Comparison of ENCODE assay signal across 1 cellular context in the genomic region with DNA sequence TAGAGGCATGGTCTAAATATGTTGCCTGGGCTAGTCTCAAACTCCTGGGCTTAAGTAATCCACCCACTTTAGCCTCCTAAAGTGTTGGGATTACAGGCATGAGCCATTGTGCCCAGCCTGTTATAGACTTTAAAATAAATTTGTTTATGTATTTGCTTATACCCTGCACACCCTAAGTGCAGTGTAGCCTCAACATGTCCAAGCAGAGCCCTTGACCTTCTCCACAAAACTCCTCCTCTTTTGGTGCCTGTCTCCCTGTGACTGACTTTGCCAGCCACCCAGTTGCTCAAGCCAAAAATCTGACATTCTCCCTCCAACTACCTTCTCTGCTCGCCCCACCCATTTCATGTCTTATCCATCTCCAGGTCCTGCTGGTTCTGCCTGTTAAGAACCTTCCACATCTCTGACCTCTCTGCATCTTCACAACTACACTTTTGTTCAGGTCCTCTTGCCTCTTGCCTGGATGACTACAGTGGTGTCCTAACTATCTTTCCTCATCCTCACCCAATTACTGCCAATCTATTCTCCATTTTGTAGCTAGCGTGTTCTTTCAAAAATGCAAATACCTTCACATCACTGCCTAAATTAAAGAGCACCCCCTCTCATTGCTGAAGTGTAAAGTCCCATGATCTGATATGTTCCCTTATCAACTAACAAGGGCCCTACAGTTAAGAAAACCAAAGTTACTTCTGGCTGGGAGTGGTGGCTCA.
TF ChIP-seq lines count a peak whose summit lies in the region.

No MANE protein-coding gene starts in this region.

TF ChIP-seq in K562, 482 proteins besides CTCF, POLR2A, EP300 and RAD21 (continued from another document and continues in another):
- TF ChIP-seq, protein P1, sequence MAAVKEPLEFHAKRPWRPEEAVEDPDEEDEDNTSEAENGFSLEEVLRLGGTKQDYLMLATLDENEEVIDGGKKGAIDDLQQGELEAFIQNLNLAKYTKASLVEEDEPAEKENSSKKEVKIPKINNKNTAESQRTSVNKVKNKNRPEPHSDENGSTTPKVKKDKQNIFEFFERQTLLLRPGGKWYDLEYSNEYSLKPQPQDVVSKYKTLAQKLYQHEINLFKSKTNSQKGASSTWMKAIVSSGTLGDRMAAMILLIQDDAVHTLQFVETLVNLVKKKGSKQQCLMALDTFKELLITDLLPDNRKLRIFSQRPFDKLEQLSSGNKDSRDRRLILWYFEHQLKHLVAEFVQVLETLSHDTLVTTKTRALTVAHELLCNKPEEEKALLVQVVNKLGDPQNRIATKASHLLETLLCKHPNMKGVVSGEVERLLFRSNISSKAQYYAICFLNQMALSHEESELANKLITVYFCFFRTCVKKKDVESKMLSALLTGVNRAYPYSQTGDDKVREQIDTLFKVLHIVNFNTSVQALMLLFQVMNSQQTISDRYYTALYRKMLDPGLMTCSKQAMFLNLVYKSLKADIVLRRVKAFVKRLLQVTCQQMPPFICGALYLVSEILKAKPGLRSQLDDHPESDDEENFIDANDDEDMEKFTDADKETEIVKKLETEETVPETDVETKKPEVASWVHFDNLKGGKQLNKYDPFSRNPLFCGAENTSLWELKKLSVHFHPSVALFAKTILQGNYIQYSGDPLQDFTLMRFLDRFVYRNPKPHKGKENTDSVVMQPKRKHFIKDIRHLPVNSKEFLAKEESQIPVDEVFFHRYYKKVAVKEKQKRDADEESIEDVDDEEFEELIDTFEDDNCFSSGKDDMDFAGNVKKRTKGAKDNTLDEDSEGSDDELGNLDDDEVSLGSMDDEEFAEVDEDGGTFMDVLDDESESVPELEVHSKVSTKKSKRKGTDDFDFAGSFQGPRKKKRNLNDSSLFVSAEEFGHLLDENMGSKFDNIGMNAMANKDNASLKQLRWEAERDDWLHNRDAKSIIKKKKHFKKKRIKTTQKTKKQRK (IDR thresholded peaks at IDR 0.05; ENCODE audit: borderline replicate concordance, low read depth, low read length), result no peak
- TF ChIP-seq KLF13 (tag; IDR thresholded peaks at IDR 0.05; ENCODE audit: borderline replicate concordance, low read depth), result peak; percentile 31; the same call in 1 of the 2 replicates
- no peak for TF ChIP-seq RUNX1 (IDR thresholded peaks at IDR 0.05; ENCODE audit: low read depth)
- TF ChIP-seq NCOA4 (IDR thresholded peaks at IDR 0.05; ENCODE audit: partially characterized antibody), result no peak
- TF ChIP-seq ZNF140 (CRISPR knock-in tag; IDR thresholded peaks at IDR 0.05), result no peak
- TF ChIP-seq, protein P2, sequence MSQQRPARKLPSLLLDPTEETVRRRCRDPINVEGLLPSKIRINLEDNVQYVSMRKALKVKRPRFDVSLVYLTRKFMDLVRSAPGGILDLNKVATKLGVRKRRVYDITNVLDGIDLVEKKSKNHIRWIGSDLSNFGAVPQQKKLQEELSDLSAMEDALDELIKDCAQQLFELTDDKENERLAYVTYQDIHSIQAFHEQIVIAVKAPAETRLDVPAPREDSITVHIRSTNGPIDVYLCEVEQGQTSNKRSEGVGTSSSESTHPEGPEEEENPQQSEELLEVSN (IDR thresholded peaks at IDR 0.05; ENCODE audit: borderline replicate concordance in 1 of 2, extremely low read depth in 1 of 2, insufficient read depth in 1 of 2, insufficient read length in 1 of 2, low read depth in 1 of 2, low read length in 1 of 2, poor library complexity in 1 of 2, severe bottlenecking in 1 of 2), result no peak
- no peak for TF ChIP-seq SMAD3 (CRISPR knock-in tag; conservative IDR thresholded peaks at IDR 0.05)
- no peak for TF ChIP-seq BMI1 (IDR thresholded peaks at IDR 0.05; ENCODE audit: low read length)
- no peak for TF ChIP-seq OTX1 (CRISPR knock-in tag; IDR thresholded peaks at IDR 0.05)
- TF ChIP-seq TCF7L2 (IDR thresholded peaks at IDR 0.05; ENCODE audit: low read depth, low read length), result peak; percentile 18; the same call in 1 of the 2 replicates
- no peak for TF ChIP-seq ZNF174 (CRISPR knock-in tag; IDR thresholded peaks at IDR 0.05)
- TF ChIP-seq, protein P3, sequence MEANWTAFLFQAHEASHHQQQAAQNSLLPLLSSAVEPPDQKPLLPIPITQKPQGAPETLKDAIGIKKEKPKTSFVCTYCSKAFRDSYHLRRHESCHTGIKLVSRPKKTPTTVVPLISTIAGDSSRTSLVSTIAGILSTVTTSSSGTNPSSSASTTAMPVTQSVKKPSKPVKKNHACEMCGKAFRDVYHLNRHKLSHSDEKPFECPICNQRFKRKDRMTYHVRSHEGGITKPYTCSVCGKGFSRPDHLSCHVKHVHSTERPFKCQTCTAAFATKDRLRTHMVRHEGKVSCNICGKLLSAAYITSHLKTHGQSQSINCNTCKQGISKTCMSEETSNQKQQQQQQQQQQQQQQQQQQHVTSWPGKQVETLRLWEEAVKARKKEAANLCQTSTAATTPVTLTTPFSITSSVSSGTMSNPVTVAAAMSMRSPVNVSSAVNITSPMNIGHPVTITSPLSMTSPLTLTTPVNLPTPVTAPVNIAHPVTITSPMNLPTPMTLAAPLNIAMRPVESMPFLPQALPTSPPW (CRISPR knock-in tag; IDR thresholded peaks at IDR 0.05), result peak; percentile 33; the same call in 1 of the 2 replicates
- TF ChIP-seq GTF2F1 (IDR thresholded peaks at IDR 0.05; ENCODE audit: low read depth, low read length), result no peak
- TF ChIP-seq GATA2 (CRISPR knock-in tag; IDR thresholded peaks at IDR 0.05), result peak; percentile 48; the same call in 1 of the 2 replicates
- TF ChIP-seq GABPB1 (CRISPR knock-in tag; IDR thresholded peaks at IDR 0.05), result no peak
- TF ChIP-seq, protein P4, sequence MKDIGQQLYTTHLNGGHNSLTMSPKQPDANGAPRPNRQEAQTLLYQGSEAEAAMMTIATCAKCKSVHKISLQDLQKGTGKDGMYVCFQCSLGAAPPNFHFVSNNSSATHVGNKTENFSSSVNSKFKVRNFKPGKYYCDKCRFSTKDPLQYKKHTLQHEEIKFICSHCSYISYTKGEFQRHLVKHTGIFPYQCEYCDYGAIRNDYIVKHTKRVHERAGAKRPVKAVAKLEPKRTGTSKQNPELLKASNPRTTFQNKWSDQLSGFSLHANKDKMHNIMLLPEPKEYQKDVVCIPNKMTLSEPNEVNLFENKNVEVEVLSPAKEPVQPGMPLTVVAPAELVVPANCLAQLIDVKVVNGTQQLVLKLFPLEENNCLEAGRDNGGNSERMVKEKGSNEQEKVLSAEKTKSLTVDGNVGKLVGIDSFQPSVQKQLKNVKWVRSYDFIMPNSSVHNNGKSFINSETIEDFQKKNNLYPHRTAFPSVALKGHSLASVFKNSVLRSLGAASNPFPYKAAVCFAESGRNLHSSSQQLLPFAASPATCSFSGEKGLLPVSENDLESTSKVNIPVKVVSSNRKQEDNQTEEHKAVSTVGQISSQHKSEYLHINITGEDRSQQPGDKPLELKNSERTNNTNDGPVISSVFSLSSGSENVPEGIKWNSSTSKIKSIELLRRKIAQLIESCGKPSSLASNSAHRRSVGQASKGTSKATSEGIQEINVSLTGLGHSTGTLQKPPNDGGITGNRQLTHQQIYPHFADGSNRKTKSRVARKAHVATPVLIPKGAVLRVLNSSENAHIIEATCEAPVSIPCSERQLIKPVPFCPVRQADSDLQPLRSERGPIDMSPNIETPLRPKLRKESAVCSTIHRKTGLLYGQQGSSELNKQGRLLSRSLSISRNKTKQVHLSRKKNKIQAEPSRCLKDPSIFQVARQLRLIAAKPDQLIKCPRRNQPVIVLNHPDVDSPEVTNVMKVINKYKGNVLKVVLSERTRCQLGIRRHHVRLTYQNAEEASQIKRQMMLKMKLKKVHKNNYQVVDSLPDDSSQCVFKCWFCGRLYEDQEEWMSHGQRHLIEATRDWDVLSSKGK (CRISPR knock-in tag; IDR thresholded peaks at IDR 0.05), result no peak
- TF ChIP-seq, protein P5, sequence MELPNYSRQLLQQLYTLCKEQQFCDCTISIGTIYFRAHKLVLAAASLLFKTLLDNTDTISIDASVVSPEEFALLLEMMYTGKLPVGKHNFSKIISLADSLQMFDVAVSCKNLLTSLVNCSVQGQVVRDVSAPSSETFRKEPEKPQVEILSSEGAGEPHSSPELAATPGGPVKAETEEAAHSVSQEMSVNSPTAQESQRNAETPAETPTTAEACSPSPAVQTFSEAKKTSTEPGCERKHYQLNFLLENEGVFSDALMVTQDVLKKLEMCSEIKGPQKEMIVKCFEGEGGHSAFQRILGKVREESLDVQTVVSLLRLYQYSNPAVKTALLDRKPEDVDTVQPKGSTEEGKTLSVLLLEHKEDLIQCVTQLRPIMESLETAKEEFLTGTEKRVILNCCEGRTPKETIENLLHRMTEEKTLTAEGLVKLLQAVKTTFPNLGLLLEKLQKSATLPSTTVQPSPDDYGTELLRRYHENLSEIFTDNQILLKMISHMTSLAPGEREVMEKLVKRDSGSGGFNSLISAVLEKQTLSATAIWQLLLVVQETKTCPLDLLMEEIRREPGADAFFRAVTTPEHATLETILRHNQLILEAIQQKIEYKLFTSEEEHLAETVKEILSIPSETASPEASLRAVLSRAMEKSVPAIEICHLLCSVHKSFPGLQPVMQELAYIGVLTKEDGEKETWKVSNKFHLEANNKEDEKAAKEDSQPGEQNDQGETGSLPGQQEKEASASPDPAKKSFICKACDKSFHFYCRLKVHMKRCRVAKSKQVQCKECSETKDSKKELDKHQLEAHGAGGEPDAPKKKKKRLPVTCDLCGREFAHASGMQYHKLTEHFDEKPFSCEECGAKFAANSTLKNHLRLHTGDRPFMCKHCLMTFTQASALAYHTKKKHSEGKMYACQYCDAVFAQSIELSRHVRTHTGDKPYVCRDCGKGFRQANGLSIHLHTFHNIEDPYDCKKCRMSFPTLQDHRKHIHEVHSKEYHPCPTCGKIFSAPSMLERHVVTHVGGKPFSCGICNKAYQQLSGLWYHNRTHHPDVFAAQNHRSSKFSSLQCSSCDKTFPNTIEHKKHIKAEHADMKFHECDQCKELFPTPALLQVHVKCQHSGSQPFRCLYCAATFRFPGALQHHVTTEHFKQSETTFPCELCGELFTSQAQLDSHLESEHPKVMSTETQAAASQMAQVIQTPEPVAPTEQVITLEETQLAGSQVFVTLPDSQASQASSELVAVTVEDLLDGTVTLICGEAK (IDR thresholded peaks at IDR 0.05), result no peak
- TF ChIP-seq, protein P5 (CRISPR knock-in tag; IDR thresholded peaks at IDR 0.05), result no peak
- no peak for TF ChIP-seq DDX20 (tag; IDR thresholded peaks at IDR 0.05; ENCODE audit: low read depth)
- TF ChIP-seq JUND (IDR thresholded peaks at IDR 0.05; ENCODE audit: borderline replicate concordance, low read depth, low read length), result no peak
- no peak; the same call in 2 of the 3 replicates for TF ChIP-seq JUND (tag; IDR thresholded peaks at IDR 0.05; ENCODE audit: borderline replicate concordance, low read depth, low read length)
- TF ChIP-seq, protein P6, sequence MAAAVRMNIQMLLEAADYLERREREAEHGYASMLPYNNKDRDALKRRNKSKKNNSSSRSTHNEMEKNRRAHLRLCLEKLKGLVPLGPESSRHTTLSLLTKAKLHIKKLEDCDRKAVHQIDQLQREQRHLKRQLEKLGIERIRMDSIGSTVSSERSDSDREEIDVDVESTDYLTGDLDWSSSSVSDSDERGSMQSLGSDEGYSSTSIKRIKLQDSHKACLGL (CRISPR knock-in tag; IDR thresholded peaks at IDR 0.05; ENCODE audit: borderline replicate concordance, poor library complexity, severe bottlenecking), result no peak
- peak; percentile 71; the same call in 1 of the 2 replicates for TF ChIP-seq LCOR (CRISPR knock-in tag; IDR thresholded peaks at IDR 0.05)
- TF ChIP-seq ATF7 (IDR thresholded peaks at IDR 0.05), result peak; percentile 88
- no peak for TF ChIP-seq U2AF1 (optimal IDR thresholded peaks at IDR 0.05; ENCODE audit: low read depth, low read length)
- TF ChIP-seq TAF7 (tag; IDR thresholded peaks at IDR 0.05), result no peak
- no peak for TF ChIP-seq CCAR2 (IDR thresholded peaks at IDR 0.05; ENCODE audit: low read depth, low read length)
- TF ChIP-seq NBN (IDR thresholded peaks at IDR 0.05; ENCODE audit: low read depth), result peak; percentile 68; the same call in 1 of the 2 replicates
- TF ChIP-seq, protein P7, sequence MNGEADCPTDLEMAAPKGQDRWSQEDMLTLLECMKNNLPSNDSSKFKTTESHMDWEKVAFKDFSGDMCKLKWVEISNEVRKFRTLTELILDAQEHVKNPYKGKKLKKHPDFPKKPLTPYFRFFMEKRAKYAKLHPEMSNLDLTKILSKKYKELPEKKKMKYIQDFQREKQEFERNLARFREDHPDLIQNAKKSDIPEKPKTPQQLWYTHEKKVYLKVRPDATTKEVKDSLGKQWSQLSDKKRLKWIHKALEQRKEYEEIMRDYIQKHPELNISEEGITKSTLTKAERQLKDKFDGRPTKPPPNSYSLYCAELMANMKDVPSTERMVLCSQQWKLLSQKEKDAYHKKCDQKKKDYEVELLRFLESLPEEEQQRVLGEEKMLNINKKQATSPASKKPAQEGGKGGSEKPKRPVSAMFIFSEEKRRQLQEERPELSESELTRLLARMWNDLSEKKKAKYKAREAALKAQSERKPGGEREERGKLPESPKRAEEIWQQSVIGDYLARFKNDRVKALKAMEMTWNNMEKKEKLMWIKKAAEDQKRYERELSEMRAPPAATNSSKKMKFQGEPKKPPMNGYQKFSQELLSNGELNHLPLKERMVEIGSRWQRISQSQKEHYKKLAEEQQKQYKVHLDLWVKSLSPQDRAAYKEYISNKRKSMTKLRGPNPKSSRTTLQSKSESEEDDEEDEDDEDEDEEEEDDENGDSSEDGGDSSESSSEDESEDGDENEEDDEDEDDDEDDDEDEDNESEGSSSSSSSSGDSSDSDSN (IDR thresholded peaks at IDR 0.05; ENCODE audit: borderline replicate concordance in 1 of 2, low read depth in 2 of 2, low read length in 2 of 2), result no peak
- no peak for TF ChIP-seq ZNF717 (CRISPR knock-in tag; IDR thresholded peaks at IDR 0.05)
- TF ChIP-seq XRCC4 (IDR thresholded peaks at IDR 0.05; ENCODE audit: extremely low read depth, insufficient read depth, insufficient read length), result no peak
- TF ChIP-seq TRIM24 (IDR thresholded peaks at IDR 0.05), result no peak
- TF ChIP-seq ARID2 (IDR thresholded peaks at IDR 0.05), result no peak
- TF ChIP-seq ZKSCAN1 (IDR thresholded peaks at IDR 0.05; ENCODE audit: low read depth, low read length), result no peak
- no peak for TF ChIP-seq YBX1 (IDR thresholded peaks at IDR 0.05)
